Comparison of ENCODE assay signal across 1 cellular context in genomic region chr14:61380984-61381383, GRCh38.
TF ChIP-seq lines count a peak whose summit lies in the region.

No MANE protein-coding gene starts in this region.

TF ChIP-seq in HCT116, 20 proteins besides CTCF, POLR2A, EP300 and RAD21 (continued from another document):
- TF ChIP-seq SP1 (IDR thresholded peaks at IDR 0.05; ENCODE audit: low read depth), result no peak
